In the genomic region with DNA sequence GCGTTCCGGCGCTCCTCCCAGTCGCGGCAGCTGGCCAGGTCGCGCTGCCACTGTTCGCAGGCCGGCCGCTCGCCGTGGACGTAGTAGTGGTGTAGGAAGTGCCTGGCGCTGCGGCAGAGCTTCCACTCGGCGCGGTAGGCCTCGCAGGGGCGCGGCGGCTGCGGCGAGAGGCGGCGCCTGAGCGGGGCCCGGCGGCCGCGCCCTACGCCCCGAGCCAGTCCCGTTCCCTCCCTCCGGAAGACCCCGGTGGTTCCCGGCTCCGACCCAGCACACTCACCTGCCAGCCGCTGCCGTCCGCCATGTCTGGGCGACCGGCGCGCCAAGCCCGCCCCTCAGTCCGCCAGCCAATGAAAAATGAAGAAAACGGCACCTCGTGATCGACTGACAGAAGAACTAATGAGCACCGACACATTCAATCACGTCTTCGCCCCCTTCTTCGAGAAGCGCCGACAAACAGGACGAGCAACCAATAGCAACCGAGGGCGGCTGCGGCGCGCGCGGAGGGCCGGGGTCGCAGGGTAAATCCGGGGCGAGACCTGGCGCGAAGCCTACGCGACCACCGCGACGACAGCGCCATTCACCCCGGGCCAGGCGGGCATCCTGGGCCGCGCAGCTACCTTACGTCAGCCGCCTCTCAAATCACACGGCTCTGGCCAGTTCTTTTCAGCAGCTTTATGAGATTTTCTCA, we compare ENCODE assay signal across 8 cellular contexts. TPM values are rescaled to one million over a fixed set of nuclear protein-coding genes. Genes with fewer than 3 reads are reported as not detected.
DNase-seq lines count a peak whose midpoint lies in the region; ATAC-seq and TF ChIP-seq lines count a peak whose summit lies in the region.

A gene with protein sequence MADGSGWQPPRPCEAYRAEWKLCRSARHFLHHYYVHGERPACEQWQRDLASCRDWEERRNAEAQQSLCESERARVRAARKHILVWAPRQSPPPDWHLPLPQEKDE (minus strand): TSS at position 324 of the 688 bp plus-strand sequence. CDS start 23 bp downstream, at position 301.

- H2AFZ ChIP-seq in DND-41 (ENCODE audit: low read depth, low read length) (peak within 1 kb of the TSS; percentile 97), GM23248 (peak within 1 kb of the TSS; percentile 88)

- no peaks in the 10 kb centered on the region for H3K27me3 ChIP-seq in DND-41 (ENCODE audit: insufficient read depth, low read length, poor library complexity)
- H3K27me3 ChIP-seq in GM23248 (replicated peaks; ENCODE audit: insufficient read depth) = no peaks in the 10 kb centered on the region

- 0 to 1% methylated on average over 65 to 75 of the region's 83 CpGs for WGBS in GM23248 (ENCODE audit: low coverage in 1 of 2, low lambda C conversion rate in 2 of 2, missing lambda C conversion rate in 2 of 2), 2 experiments

- H3K27me3 Mint-ChIP-seq in activated T-helper 17 cell treated with anti-CD3 and anti-CD28 coated beads, Interleukin-2, amount 50 U/mL, for 72 hours = no peaks in the 10 kb centered on the region
- H3K27me3 Mint-ChIP-seq in naive thymus-derived CD8-positive, alpha-beta T cell = no peaks in the 10 kb centered on the region

- DNase-seq in DND-41 = peak; percentile 95
- peak; percentile 93 for DNase-seq in GM23248
- peak; percentile 89 for DNase-seq in LHCN-M2 (ENCODE audit: low read depth)
- DNase-seq in RPMI8226 = peak; percentile 75
- DNase-seq in fibroblast of mammary gland (ENCODE audit: low read depth) = peak; percentile 93
- peak; percentile 77 to 94 (median 88) for DNase-seq in naive thymus-derived CD8-positive, alpha-beta T cell
- peak; percentile 83 to 90 (median 88) for DNase-seq in stimulated activated naive CD4-positive, alpha-beta T cell (lab: John Stamatoyannopoulos, UW)

- H3K9ac ChIP-seq in DND-41 (ENCODE audit: low read depth, low read length) = peak within 1 kb of the TSS; percentile 85
- peak within 1 kb of the TSS; percentile 83 for H3K9ac ChIP-seq in GM23248

- H3K79me2 ChIP-seq in DND-41 (ENCODE audit: insufficient read depth, low read length) (peaks cover 74% of the 10 kb centered on the region), GM23248 (ENCODE audit: insufficient read depth) (peaks cover 43% of the 10 kb centered on the region)

- H3K4me3 ChIP-seq in DND-41 (ENCODE audit: low read depth in 1 of 2, low read length in 2 of 2) (peak within 1 kb of the TSS; percentile 75 to 92), GM23248 (peak within 1 kb of the TSS; percentile 83), fibroblast of mammary gland (ENCODE audit: control insufficient read depth, low read depth, low read length) (peak within 1 kb of the TSS; percentile 73)

- peaks cover 30% of the 10 kb centered on the region; the same call in 1 of the 2 replicates for H3F3A ChIP-seq in GM23248 (ENCODE audit: insufficient read depth)

- peaks cover 16% of the 10 kb centered on the region for H3K4me1 Mint-ChIP-seq in activated T-helper 17 cell treated with anti-CD3 and anti-CD28 coated beads, Interleukin-2, amount 50 U/mL, for 72 hours
- peaks cover 18 to 54% (median 45%) of the 10 kb centered on the region in 4 donors for H3K4me1 Mint-ChIP-seq in naive thymus-derived CD8-positive, alpha-beta T cell

- H4K20me1 ChIP-seq in DND-41 (ENCODE audit: insufficient read depth, low read length) (peaks cover 26% of the 10 kb centered on the region), GM23248 (ENCODE audit: insufficient read depth) (no peaks in the 10 kb centered on the region)

- H3K27ac Mint-ChIP-seq in activated T-helper 17 cell treated with anti-CD3 and anti-CD28 coated beads, Interleukin-2, amount 50 U/mL, for 72 hours = peak within 1 kb of the TSS; percentile 85
- peak within 1 kb of the TSS; percentile 87 to 99 (median 96) for H3K27ac Mint-ChIP-seq in naive thymus-derived CD8-positive, alpha-beta T cell

- peak within 1 kb of the TSS; percentile 90 for H3K27ac ChIP-seq in DND-41 (ENCODE audit: low read length)
- H3K27ac ChIP-seq in GM23248 = peak within 1 kb of the TSS; percentile 70

- no peak for TF ChIP-seq CTCF in DND-41 (IDR thresholded peaks at IDR 0.05; ENCODE audit: borderline replicate concordance, extremely low read depth, low read length, poor library complexity, severe bottlenecking)
- TF ChIP-seq CTCF in fibroblast of mammary gland (conservative IDR thresholded peaks at IDR 0.05; ENCODE audit: control insufficient read depth, insufficient read depth, low read depth, low read length) = no peak

- H3K36me3 ChIP-seq in DND-41 (ENCODE audit: insufficient read depth, low read length) (peaks cover 73% of the 10 kb centered on the region), GM23248 (ENCODE audit: low read depth) (0 out of 2 replicates have a peak, but pooled peaks cover 10% of the 10 kb centered on the region)

- H3K4me2 ChIP-seq in DND-41 (ENCODE audit: insufficient read depth, low read length) (peak within 1 kb of the TSS; percentile 88), GM23248 (ENCODE audit: unreplicated experiment) (peak within 1 kb of the TSS; percentile 87)

- H3K4me1 ChIP-seq in DND-41 (ENCODE audit: insufficient read depth, low read length) (peaks cover 53% of the 10 kb centered on the region), GM23248 (ENCODE audit: insufficient read depth) (peaks cover 3% of the 10 kb centered on the region; the same call in 1 of the 2 replicates)

- H3K9me3 Mint-ChIP-seq in activated T-helper 17 cell treated with anti-CD3 and anti-CD28 coated beads, Interleukin-2, amount 50 U/mL, for 72 hours = no peaks in the 10 kb centered on the region
- no peaks in the 10 kb centered on the region for H3K9me3 Mint-ChIP-seq in naive thymus-derived CD8-positive, alpha-beta T cell

- H3K9me3 ChIP-seq in DND-41 (ENCODE audit: insufficient read depth, low read length, severe bottlenecking) = no peaks in the 10 kb centered on the region
- no peaks in the 10 kb centered on the region for H3K9me3 ChIP-seq in GM23248 (ENCODE audit: low read depth)

- POLR2A ChIA-PET in naive thymus-derived CD8-positive, alpha-beta T cell (lab: Charles Lee) = interaction anchor here (0.6 to 5.3 kb wide), 9 partner anchors 15 to 1555 kb away, joined by 3 to 105 read pairs (median 3); a partner anchor contains a TSS

- H3K4me3 Mint-ChIP-seq in activated T-helper 17 cell treated with anti-CD3 and anti-CD28 coated beads, Interleukin-2, amount 50 U/mL, for 72 hours = peak within 1 kb of the TSS; percentile 90
- H3K4me3 Mint-ChIP-seq in naive thymus-derived CD8-positive, alpha-beta T cell = peak within 1 kb of the TSS; percentile 88 to 98 (median 94)

- peak; percentile 90 for ATAC-seq in DND-41 (ENCODE audit: insufficient read depth, low read depth)
- peak; percentile 83 for ATAC-seq in activated T-helper 17 cell treated with anti-CD3 and anti-CD28 coated beads, Interleukin-2, amount 50 U/mL, for 72 hours (replicated peaks)
- peak; percentile 91 to 92 for ATAC-seq in naive thymus-derived CD8-positive, alpha-beta T cell

- in situ Hi-C loops in GM23248 (cut with MboI) = no loop called here

- no peaks in the 10 kb centered on the region for H3K9me2 ChIP-seq in GM23248 (ENCODE audit: insufficient read depth)

- peaks cover 82% of the 10 kb centered on the region for H3K36me3 Mint-ChIP-seq in activated T-helper 17 cell treated with anti-CD3 and anti-CD28 coated beads, Interleukin-2, amount 50 U/mL, for 72 hours (ENCODE audit: low read depth)
- H3K36me3 Mint-ChIP-seq in naive thymus-derived CD8-positive, alpha-beta T cell = peaks cover 0 to 36% (median 0%) of the 10 kb centered on the region in 3 donors

RNA-seq across cellular contexts. Expression of the gene that starts here (rescaled TPM):
- 14.4 and 15.0 TPM in 2 replicates for total RNA-seq in GM23248 (2014; rRNA removed; shearing (Covaris generic))
- 21.3 and 22.8 TPM in 2 replicates for polyA plus RNA-seq in GM23248 (2016; fragmentation: Nextera tagmentation; extraction: Ambion mirVana)
- 20.2 and 21.0 TPM in 2 replicates for total RNA-seq in LHCN-M2 (2014; rRNA removed)
- polyA plus RNA-seq in LHCN-M2 (2012) = 16.7 TPM
- total RNA-seq in activated T-helper 17 cell treated with anti-CD3 and anti-CD28 coated beads, Interleukin-2, amount 50 U/mL, for 72 hours = 10 to 100 TPM; 18.6 to 21.7 TPM
- total RNA-seq in naive thymus-derived CD8-positive, alpha-beta T cell = 10 to 100 TPM; 44.2 to 45.1 TPM
- polyA plus RNA-seq in naive thymus-derived CD8-positive, alpha-beta T cell = 10 to 100 TPM; 51.9 to 58.7 (median 58.0) TPM

Comparison
In these comparisons a context has a peak if more than half of its experiments do, and no peak if none do; other contexts are left out.
1. Peak in every context shown above with its lines: DNase-seq, ATAC-seq, H3K4me3 ChIP-seq and H3K27ac ChIP-seq.